Comparison of ENCODE assay signal across 13 cellular contexts in genomic region chr18:75016025-75016717, GRCh38.
DNase-seq lines count a peak whose midpoint lies in the region; ATAC-seq lines count a peak whose summit lies in the region.
"Had no signal": no experiment of that assay in that cellular context is flagged by ENCODE, and none has a peak within 500 bp of the region (broad histone marks: within the 10 kb centered on the region; RNA-seq: fewer than 3 reads in every experiment).

No MANE protein-coding gene starts in this region.

- ATAC-seq in GM18909 (IDR thresholded peaks at IDR 0.05; ENCODE audit: poor library complexity, unreplicated experiment) = peak; percentile 89
- ATAC-seq in GM21619 (IDR thresholded peaks at IDR 0.05; ENCODE audit: unreplicated experiment) = peak; percentile 87
- ATAC-seq in HG03066 (IDR thresholded peaks at IDR 0.05; ENCODE audit: low read depth, unreplicated experiment) = peak; percentile 89
- ATAC-seq: activated T-helper 17 cell treated with anti-CD3 and anti-CD28 coated beads, Interleukin-2, amount 50 U/mL, for 72 hours had no signal

- DNase-seq in germinal center (ENCODE audit: low spot score) (peak; percentile 16), SHP77 (lab: John Stamatoyannopoulos, UW) (no peak), 8988T (no peak), putamen (ENCODE audit: low spot score) (no peak), COR-L47 (lab: John Stamatoyannopoulos, UW) (no peak)
- DNase-seq: activated CD4-positive, CD25-positive, alpha-beta regulatory T cell treated with anti-CD3 and anti-CD28 coated beads, Interleukin-2, amount 50 U/mL, for 72 hours; CD4-positive, CD25-positive, alpha-beta regulatory T cell; midbrain; MM.1S had no signal
